In genomic region chr1:207711285-207711684, GRCh38 we compare ENCODE assay signal across 1 cellular context.
TF ChIP-seq lines count a peak whose summit lies in the region.

No MANE protein-coding gene starts in this region.

TF ChIP-seq in GM12878, 131 proteins besides CTCF, POLR2A, EP300 and RAD21 (continued from another document):
- no peak for TF ChIP-seq RELB (IDR thresholded peaks at IDR 0.05; ENCODE audit: low read depth)
- TF ChIP-seq NR2C1 (IDR thresholded peaks at IDR 0.05), result no peak
- TF ChIP-seq YY1 (IDR thresholded peaks at IDR 0.05; ENCODE audit: low read depth, low read length), result no peak
- TF ChIP-seq SREBF1 (IDR thresholded peaks at IDR 0.05; ENCODE audit: low read length), result no peak
- no peak for TF ChIP-seq CBX3 (IDR thresholded peaks at IDR 0.05; ENCODE audit: borderline replicate concordance, low read depth)
- TF ChIP-seq SKIL (IDR thresholded peaks at IDR 0.05; ENCODE audit: low read depth, poor library complexity, severe bottlenecking), result no peak
- TF ChIP-seq CEBPB (IDR thresholded peaks at IDR 0.05; ENCODE audit: borderline replicate concordance in 1 of 2, low read depth in 2 of 2, low read length in 2 of 2), result no peak
- no peak for TF ChIP-seq MYC (IDR thresholded peaks at IDR 0.05; ENCODE audit: insufficient read depth, insufficient read length, insufficient replicate concordance, low read length, severe bottlenecking)
- TF ChIP-seq ZNF207 (IDR thresholded peaks at IDR 0.05; ENCODE audit: borderline replicate concordance), result no peak
- TF ChIP-seq ATF2 (IDR thresholded peaks at IDR 0.05; ENCODE audit: low read length), result no peak
- TF ChIP-seq CEBPZ (IDR thresholded peaks at IDR 0.05; ENCODE audit: low read depth, low read length), result no peak
- no peak for TF ChIP-seq NFXL1 (IDR thresholded peaks at IDR 0.05; ENCODE audit: borderline replicate concordance)
